Comparison of ENCODE assay signal across 8 cellular contexts in genomic region chr15:58227706-58228543, GRCh38.
DNase-seq lines count a peak whose midpoint lies in the region; ATAC-seq and TF ChIP-seq lines count a peak whose summit lies in the region.

No MANE protein-coding gene starts in this region.

- no peak overlapping the region for H4K91ac ChIP-seq in mesenchymal stem cell (ENCODE audit: low read length)

- H2BK12ac ChIP-seq in mesenchymal stem cell (ENCODE audit: low read length in 2 of 2) = peak overlapping the region; percentile 54 to 56

- H3K9me3 ChIP-seq in BE2C (no peaks in the 10 kb centered on the region), mesenchymal stem cell (ENCODE audit: control insufficient read depth, low read length) (no peaks in the 10 kb centered on the region)

- CTCF ChIA-PET in activated CD8-positive, alpha-beta T cell treated with anti-CD3 and anti-CD28 coated beads, Interleukin-2, amount 10 ng/mL, durations not matched to agents 7 days and 5 days (lab: Charles Lee) = interaction anchor here (0.6 to 3.9 kb wide), 54 partner anchors 10 to 1301 kb away, joined by 3 to 25 read pairs (median 3); partner anchors contain the start of gene MINDY2

- H3K27me3 Mint-ChIP-seq in activated CD8-positive, alpha-beta T cell treated with anti-CD3 and anti-CD28 coated beads, Interleukin-2, amount 10 ng/mL, durations not matched to agents 7 days and 5 days (ENCODE audit: low read depth) = peaks cover 13% of the 10 kb centered on the region
- peaks cover 29 to 52% of the 10 kb centered on the region in 2 donors for H3K27me3 Mint-ChIP-seq in effector memory CD8-positive, alpha-beta T cell

- H3K4ac ChIP-seq in mesenchymal stem cell (ENCODE audit: low read depth in 1 of 2, low read length in 2 of 2) = peak overlapping the region in 1 of 2 experiments; percentile 70

- WGBS in mesenchymal stem cell = 7% methylated on average over 3 of the region's 8 CpGs

- H3K27me3 ChIP-seq in BE2C = no peaks in the 10 kb centered on the region
- H3K27me3 ChIP-seq in mesenchymal stem cell (ENCODE audit: control insufficient read depth in 1 of 2, insufficient read depth in 1 of 2, low read length in 2 of 2) = no peaks in the 10 kb centered on the region

- H3K4me3 ChIP-seq in BE2C (ENCODE audit: low read depth, low read length) = no peak overlapping the region
- H3K4me3 ChIP-seq in HFF-Myc (replicated peaks; ENCODE audit: low read depth, low read length) = no peak overlapping the region
- H3K4me3 ChIP-seq in mesenchymal stem cell (ENCODE audit: insufficient read depth in 1 of 2, low read depth in 1 of 2, low read length in 2 of 2) = no peak overlapping the region

- H3K27ac Mint-ChIP-seq in activated CD8-positive, alpha-beta T cell treated with anti-CD3 and anti-CD28 coated beads, Interleukin-2, amount 10 ng/mL, durations not matched to agents 7 days and 5 days = no peak overlapping the region
- peak overlapping the region in 1 of 2 donors; percentile 55 for H3K27ac Mint-ChIP-seq in effector memory CD8-positive, alpha-beta T cell

- no peak overlapping the region for H3K14ac ChIP-seq in mesenchymal stem cell (ENCODE audit: low read length in 2 of 2)

- H3K36me3 ChIP-seq in BE2C (no peaks in the 10 kb centered on the region), mesenchymal stem cell (ENCODE audit: control insufficient read depth in 1 of 2, insufficient read depth in 2 of 2, low read depth in 1 of 2, low read length in 2 of 2) (no peaks in the 10 kb centered on the region)

- peak overlapping the region; percentile 87 for H2AK5ac ChIP-seq in mesenchymal stem cell (ENCODE audit: low read length, severe bottlenecking)

- H2BK5ac ChIP-seq in mesenchymal stem cell (ENCODE audit: low read depth, low read length, poor library complexity, severe bottlenecking) = no peak overlapping the region

- H3K27ac ChIP-seq in mesenchymal stem cell (ENCODE audit: low read length, poor library complexity, severe bottlenecking) = peak overlapping the region; percentile 75

- ATAC-seq in activated CD8-positive, alpha-beta T cell treated with anti-CD3 and anti-CD28 coated beads, Interleukin-2, amount 10 ng/mL, durations not matched to agents 7 days and 5 days = peak; percentile 77
- ATAC-seq in effector memory CD8-positive, alpha-beta T cell (replicated peaks) = peak; percentile 58
- no peak for ATAC-seq in HG03095 (IDR thresholded peaks at IDR 0.05; ENCODE audit: unreplicated experiment)

- POLR2A ChIA-PET in activated CD8-positive, alpha-beta T cell treated with anti-CD3 and anti-CD28 coated beads, Interleukin-2, amount 10 ng/mL, durations not matched to agents 7 days and 5 days (lab: Charles Lee) = no interaction called here

- peaks cover 15% of the 10 kb centered on the region for H3K4me1 Mint-ChIP-seq in activated CD8-positive, alpha-beta T cell treated with anti-CD3 and anti-CD28 coated beads, Interleukin-2, amount 10 ng/mL, durations not matched to agents 7 days and 5 days (ENCODE audit: low read depth)
- H3K4me1 Mint-ChIP-seq in effector memory CD8-positive, alpha-beta T cell (ENCODE audit: low read depth in 2 of 2) = peaks cover 7 to 11% of the 10 kb centered on the region in 2 donors

- H4K8ac ChIP-seq in mesenchymal stem cell (ENCODE audit: low read length) = peak overlapping the region; percentile 43

- H2BK120ac ChIP-seq in mesenchymal stem cell (ENCODE audit: low read depth, low read length) = no peak overlapping the region

- TF ChIP-seq CTCF in BE2C (IDR thresholded peaks at IDR 0.05; ENCODE audit: low read depth, low read length) = peak; percentile 95
- TF ChIP-seq CTCF in HFF-Myc (IDR thresholded peaks at IDR 0.05; ENCODE audit: low read depth, low read length, missing control alignments) = peak; percentile 77

- no peak overlapping the region for H3K4me3 Mint-ChIP-seq in activated CD8-positive, alpha-beta T cell treated with anti-CD3 and anti-CD28 coated beads, Interleukin-2, amount 10 ng/mL, durations not matched to agents 7 days and 5 days
- no peak overlapping the region for H3K4me3 Mint-ChIP-seq in effector memory CD8-positive, alpha-beta T cell

- H3K4me2 ChIP-seq in mesenchymal stem cell (ENCODE audit: low read length, poor library complexity, severe bottlenecking) = no peak overlapping the region

- peak; percentile 81 for DNase-seq in BE2C
- no peak for DNase-seq in HFF-Myc (ENCODE audit: extremely low read depth, low read depth)
- DNase-seq in NCI-H748 treated with DMSO at 0.1 percent for 48 hours (lab: John Stamatoyannopoulos, UW) = peak; percentile 32
- DNase-seq in activated CD8-positive, alpha-beta T cell treated with anti-CD3 and anti-CD28 coated beads, Interleukin-2, amount 10 ng/mL, durations not matched to agents 7 days and 5 days = peak; percentile 80
- DNase-seq in effector memory CD8-positive, alpha-beta T cell = peak; percentile 49 to 61 (median 51)
- DNase-seq in mesenchymal stem cell = peak; percentile 79
- DNase-seq in stimulated activated CD8-positive, alpha-beta memory T cell treated with anti-CD3 and anti-CD28 coated beads, Interleukin-4, amount 100 ng/mL, for 24 hours (ENCODE audit: low read depth) = peak; percentile 42

- H3K79me1 ChIP-seq in mesenchymal stem cell (replicated peaks; ENCODE audit: low read length, poor library complexity, severe bottlenecking) = no peaks in the 10 kb centered on the region

- no peak overlapping the region for H2AFZ ChIP-seq in mesenchymal stem cell (ENCODE audit: low read depth, low read length)

- H3K18ac ChIP-seq in mesenchymal stem cell (ENCODE audit: low read depth in 1 of 2, low read length in 2 of 2) = no peak overlapping the region

- H3K23ac ChIP-seq in mesenchymal stem cell (ENCODE audit: low read length in 2 of 2) = no peak overlapping the region

- H3K4me1 ChIP-seq in BE2C (peaks cover 11% of the 10 kb centered on the region), mesenchymal stem cell (ENCODE audit: control insufficient read depth, insufficient read depth, low read depth, low read length) (peaks cover 17% of the 10 kb centered on the region)

- no peaks in the 10 kb centered on the region for H3K9me3 Mint-ChIP-seq in activated CD8-positive, alpha-beta T cell treated with anti-CD3 and anti-CD28 coated beads, Interleukin-2, amount 10 ng/mL, durations not matched to agents 7 days and 5 days (ENCODE audit: insufficient read depth)
- H3K9me3 Mint-ChIP-seq in effector memory CD8-positive, alpha-beta T cell = no peaks in the 10 kb centered on the region

- peak overlapping the region; percentile 39 for H3K9ac ChIP-seq in mesenchymal stem cell (ENCODE audit: low read length)

- no peaks in the 10 kb centered on the region for H3K36me3 Mint-ChIP-seq in activated CD8-positive, alpha-beta T cell treated with anti-CD3 and anti-CD28 coated beads, Interleukin-2, amount 10 ng/mL, durations not matched to agents 7 days and 5 days (ENCODE audit: low read depth)
- no peaks in the 10 kb centered on the region for H3K36me3 Mint-ChIP-seq in effector memory CD8-positive, alpha-beta T cell (ENCODE audit: insufficient read depth)

- H2BK15ac ChIP-seq in mesenchymal stem cell (ENCODE audit: low read depth, poor library complexity, severe bottlenecking) = peak overlapping the region; percentile 73
